Comparison of ENCODE assay signal across 8 cellular contexts in genomic region chr10:59907918-59908807, GRCh38. TPM values are rescaled to one million over a fixed set of nuclear protein-coding genes. Genes with fewer than 3 reads are reported as not detected.
DNase-seq lines count a peak whose midpoint lies in the region; TF ChIP-seq lines count a peak whose summit lies in the region.

No MANE protein-coding gene starts in this region.

- H3K4me1 ChIP-seq in H9 (ENCODE audit: insufficient read depth, low read length) (peaks cover 5% of the 10 kb centered on the region; the same call in 1 of the 2 replicates), transverse colon (peaks cover 16 to 38% (median 32%) of the 10 kb centered on the region in 4 donors)

- H3K9me3 Mint-ChIP-seq in H9 (peaks cover 6 to 8% of the 10 kb centered on the region in 2 experiments), nephron progenitor cell (peaks cover 10% of the 10 kb centered on the region)

- TF ChIP-seq CTCF in H9 (conservative IDR thresholded peaks at IDR 0.05) (no peak), nephron progenitor cell (IDR thresholded peaks at IDR 0.05) (no peak), transverse colon (IDR thresholded peaks at IDR 0.05) (no peak)

- H2BK12ac ChIP-seq in H9 (ENCODE audit: insufficient read length, low read depth, low read length): no peak overlapping the region

- H3K9me3 ChIP-seq in H9 (ENCODE audit: control insufficient read depth, low read depth, low read length) (no peaks in the 10 kb centered on the region), transverse colon (no peaks in the 10 kb centered on the region)

- TF ChIP-seq POLR2A in transverse colon (IDR thresholded peaks at IDR 0.05): peak; percentile 71

- H2BK15ac ChIP-seq in H9 (ENCODE audit: low read depth, low read length): no peak overlapping the region

- in situ Hi-C loops in G401 (cut with HindIII; ENCODE audit: low sequenced_read_pairs) (loop anchor here (5.0 kb wide), 1 partner anchor 86 kb away; no protein-coding TSS in a partner anchor), transverse colon (cut with MboI; ENCODE audit: low pct_ligation_motif_present in 1 of 4, low pct_unique_long_range_greater_than_20kb in 1 of 4, low sequenced_read_pairs in 3 of 4) (no loop called here)

- no peaks in the 10 kb centered on the region for H3K79me1 ChIP-seq in H9 (ENCODE audit: insufficient read depth, low read depth, low read length, poor library complexity, severe bottlenecking)

- DNase-seq in G401 (ENCODE audit: low spot score): peak; percentile 86
- DNase-seq in H9: peak; percentile 86
- DNase-seq in NCI-H460 (ENCODE audit: extremely low read depth, low read depth): peak; percentile 72
- peak; percentile 21 for DNase-seq in activated T-helper 1 cell treated with Interleukin-2 at 50 U/mL for 16 hours (ENCODE audit: low read depth)
- peak; percentile 89 for DNase-seq in fibroblast of the conjunctiva (ENCODE audit: low read depth)
- DNase-seq in nephron progenitor cell: peak; percentile 42
- peak; percentile 70 for DNase-seq in transverse colon
- no peak for DNase-seq in NCI-H524 treated with DMSO at 0.1 percent for 48 hours (lab: John Stamatoyannopoulos, UW)

- peak overlapping the region; percentile 32 for H2BK20ac ChIP-seq in H9 (ENCODE audit: low read depth, low read length, poor library complexity, severe bottlenecking)

- H3K27me3 ChIP-seq in H9 (ENCODE audit: insufficient read depth, low read length) (no peaks in the 10 kb centered on the region), transverse colon (no peaks in the 10 kb centered on the region)

- H3K56ac ChIP-seq in H9 (ENCODE audit: insufficient read length, low read depth, low read length): no peak overlapping the region

- peaks cover 1 to 9% (median 7%) of the 10 kb centered on the region in 3 experiments; a peak in 6 of 7 replicates for H3K36me3 Mint-ChIP-seq in H9 (ENCODE audit: insufficient read depth in 1 of 3, low read depth in 3 of 3)
- H3K36me3 Mint-ChIP-seq in nephron progenitor cell (ENCODE audit: low read depth): peaks cover under 1% of the 10 kb centered on the region

- H3K27ac ChIP-seq in H9 (ENCODE audit: insufficient read length, low read depth, low read length): peak overlapping the region; percentile 99
- H3K27ac ChIP-seq in transverse colon: peak overlapping the region; percentile 95 to 97 (median 96)

- H2AK5ac ChIP-seq in H9 (ENCODE audit: insufficient read length, low read length): no peak overlapping the region

- H3K23me2 ChIP-seq in H9 (ENCODE audit: insufficient read length, low read depth, low read length, poor library complexity, severe bottlenecking): peaks cover 15% of the 10 kb centered on the region

- peak overlapping the region; percentile 76 for H3K4me2 ChIP-seq in H9 (ENCODE audit: insufficient read depth, insufficient read length, low read length)

- no peak for TF ChIP-seq EP300 in transverse colon (IDR thresholded peaks at IDR 0.05; ENCODE audit: low read depth)

- peaks cover 28% of the 10 kb centered on the region for H3K79me2 ChIP-seq in H9 (ENCODE audit: insufficient read depth, low read length)

- no peak overlapping the region for H4K91ac ChIP-seq in H9 (ENCODE audit: insufficient read length, low read depth, low read length)

- H3T11ph ChIP-seq in H9 (ENCODE audit: low read length): peak overlapping the region; percentile 99

- peak overlapping the region; percentile 88 for H2BK120ac ChIP-seq in H9 (ENCODE audit: low read depth, low read length, poor library complexity, severe bottlenecking)

- no peaks in the 10 kb centered on the region for H4K20me1 ChIP-seq in H9 (ENCODE audit: control insufficient read depth, insufficient read depth, insufficient read length)

- intact Hi-C loops in transverse colon (cut with DNase I; ENCODE audit: low total_unique reads): no loop called here

- H3K9ac ChIP-seq in H9 (ENCODE audit: extremely low read depth, insufficient read length, low read length): peak overlapping the region; percentile 72

- WGBS in H9 (ENCODE audit: extremely low coverage, insufficient read length, low lambda C conversion rate): no CpG with 5 or more reads among the region's 9 CpGs
- 0% methylated on average over 8 to 9 of the region's 9 CpGs for WGBS in transverse colon (ENCODE audit: low coverage in 1 of 2), 2 donors

- peaks cover 39 to 43% of the 10 kb centered on the region in 2 experiments for H3K4me1 Mint-ChIP-seq in H9
- peaks cover 47% of the 10 kb centered on the region for H3K4me1 Mint-ChIP-seq in nephron progenitor cell

- H3K4ac ChIP-seq in H9 (ENCODE audit: low read depth, low read length): peak overlapping the region; percentile 56; the same call in 1 of the 2 replicates

- H3K27me3 Mint-ChIP-seq in H9 (ENCODE audit: low read depth) (no peaks in the 10 kb centered on the region), nephron progenitor cell (ENCODE audit: low read depth, poor library complexity) (peaks cover 3% of the 10 kb centered on the region)

- peak overlapping the region; percentile 92 to 98 for H3K4me3 Mint-ChIP-seq in H9
- peak overlapping the region; percentile 98 for H3K4me3 Mint-ChIP-seq in nephron progenitor cell

- H4K8ac ChIP-seq in H9 (replicated peaks; ENCODE audit: insufficient read length, low read depth, low read length): no peak overlapping the region

- peak overlapping the region; percentile 47 for H3K18ac ChIP-seq in H9 (ENCODE audit: insufficient read length, low read depth, low read length)

- H3K27ac Mint-ChIP-seq in H9 (peak overlapping the region; percentile 98 to 99 (median 99)), nephron progenitor cell (peak overlapping the region; percentile 91)

- H2AFZ ChIP-seq in H9 (ENCODE audit: low read length): no peak overlapping the region

- no peaks in the 10 kb centered on the region for H3K36me3 ChIP-seq in transverse colon

- H3K23ac ChIP-seq in H9 (ENCODE audit: insufficient read length, low read depth, low read length): no peak overlapping the region

- peak overlapping the region; percentile 8 to 90 (median 61) for H3K4me3 ChIP-seq in transverse colon

- peak overlapping the region; percentile 44 for H4K5ac ChIP-seq in H9 (ENCODE audit: insufficient read length, low read depth, low read length)

- H3K14ac ChIP-seq in H9 (ENCODE audit: insufficient read depth, low read length): peak overlapping the region; percentile 16; the same call in 1 of the 2 replicates

- H2BK5ac ChIP-seq in H9 (ENCODE audit: insufficient read length, low read length): peak overlapping the region; percentile 31

RNA-seq across cellular contexts. Expression of gene CCDC6, which starts 1.8 kb away (rescaled TPM):
- 28.1 and 43.5 TPM in 2 replicates for total RNA-seq in G401 (2014; rRNA removed; shearing (Covaris generic))
- 58.4 and 59.0 TPM in 2 replicates for total RNA-seq in H9 (2021)
- total RNA-seq in NCI-H460 (2014; rRNA removed; shearing (Covaris generic)): 36.2 and 37.6 TPM in 2 replicates
- polyA plus RNA-seq in NCI-H460 (2014; cell fraction: nucleus; rRNA removed): 14.0 and 19.5 TPM in 2 replicates
- total RNA-seq in transverse colon: 10 to 100 TPM; 26.2 to 56.7 (median 49.5) TPM
